Comparison of ENCODE assay signal across 8 cellular contexts in the genomic region with DNA sequence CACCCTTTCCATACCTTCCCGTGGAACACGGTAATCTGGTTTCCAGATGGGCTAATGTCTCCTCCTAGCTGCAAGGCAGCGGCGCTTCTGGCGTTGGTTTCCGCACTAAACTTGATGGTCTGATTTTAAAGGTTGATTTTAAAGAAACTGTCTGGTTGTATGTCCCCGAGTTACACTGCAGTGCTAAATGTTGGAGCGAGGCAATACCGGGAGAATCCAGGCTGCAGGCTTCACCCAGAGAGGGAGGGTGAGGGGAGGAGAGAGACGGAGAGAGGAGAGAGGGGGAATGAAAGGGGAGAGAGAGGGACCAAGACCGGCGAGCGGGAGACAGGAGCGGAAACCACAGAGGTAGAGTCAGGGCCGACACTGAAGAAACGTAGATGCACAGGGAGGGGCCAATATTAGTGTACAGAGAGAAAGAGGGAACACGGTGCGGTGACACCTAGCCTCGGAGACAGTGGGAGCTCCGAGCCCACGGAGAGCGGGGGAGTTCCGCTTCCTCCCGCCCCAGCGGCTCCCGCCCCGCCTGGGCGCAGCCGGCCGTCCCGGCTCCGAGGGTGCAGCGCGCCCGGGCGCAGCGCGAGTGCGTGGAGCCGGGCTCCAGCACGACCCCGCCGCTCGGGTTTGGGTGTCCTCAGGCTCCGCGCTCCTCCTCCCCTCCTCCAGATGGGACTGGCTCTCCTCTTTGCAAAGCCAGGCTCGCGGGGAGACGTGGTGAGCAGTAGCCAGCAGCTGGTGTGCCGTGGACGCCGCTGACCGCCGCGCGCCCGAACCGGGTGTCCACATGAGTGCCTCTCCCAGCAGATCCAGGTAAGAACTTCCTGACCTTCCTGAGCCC.
A peak's percentile ranks its signal among the peaks of the same experiment; 100 is the strongest.
DNase-seq lines count a peak whose midpoint lies in the region; ATAC-seq, FAIRE-seq and TF ChIP-seq lines count a peak whose summit lies in the region.

No MANE protein-coding gene starts in this region.

- ATAC-seq in GM21723 (IDR thresholded peaks at IDR 0.05; ENCODE audit: unreplicated experiment) = peak; percentile 62
- ATAC-seq in stimulated activated memory B cell treated with anti-CD40 and anti-IgM and Interleukin-4, amounts not matched to agents 10 μg/mL and 1 μg/mL and 100 μg/mL, for 72 hours = no peak

- peaks cover 53% of the 10 kb centered on the region for H3K27me3 Mint-ChIP-seq in stimulated activated memory B cell treated with anti-CD40 and anti-IgM and Interleukin-4, amounts not matched to agents 10 μg/mL and 1 μg/mL and 100 μg/mL, for 72 hours

- H3K27ac Mint-ChIP-seq in stimulated activated memory B cell treated with anti-CD40 and anti-IgM and Interleukin-4, amounts not matched to agents 10 μg/mL and 1 μg/mL and 100 μg/mL, for 72 hours = no peak overlapping the region

- in situ Hi-C loops in KBM-7 (cut with MboI; ENCODE audit: low pct_unique_long_range_greater_than_20kb, low sequenced_read_pairs) = no loop called here

- no peaks in the 10 kb centered on the region for H3K9me3 Mint-ChIP-seq in stimulated activated memory B cell treated with anti-CD40 and anti-IgM and Interleukin-4, amounts not matched to agents 10 μg/mL and 1 μg/mL and 100 μg/mL, for 72 hours

- no peaks in the 10 kb centered on the region for H3K36me3 Mint-ChIP-seq in stimulated activated memory B cell treated with anti-CD40 and anti-IgM and Interleukin-4, amounts not matched to agents 10 μg/mL and 1 μg/mL and 100 μg/mL, for 72 hours

- peaks cover 13% of the 10 kb centered on the region for H3K4me1 Mint-ChIP-seq in stimulated activated memory B cell treated with anti-CD40 and anti-IgM and Interleukin-4, amounts not matched to agents 10 μg/mL and 1 μg/mL and 100 μg/mL, for 72 hours

- no peak for FAIRE-seq in D721Med (lab: Jason Lieb, UNC)

- DNase-seq in D721Med (ENCODE audit: insufficient read length, low spot score) = no peak
- peak; percentile 82 for DNase-seq in NCI-H69 (lab: John Stamatoyannopoulos, UW)
- DNase-seq in astrocyte of the hippocampus (ENCODE audit: low read depth, low spot score) = peak; percentile 42
- DNase-seq in inferior parietal cortex (ENCODE audit: extremely low spot score) = peak; percentile 27
- no peak for DNase-seq in KBM-7
- no peak for DNase-seq in SHP77 (lab: John Stamatoyannopoulos, UW)

- H3K4me3 Mint-ChIP-seq in stimulated activated memory B cell treated with anti-CD40 and anti-IgM and Interleukin-4, amounts not matched to agents 10 μg/mL and 1 μg/mL and 100 μg/mL, for 72 hours = peak overlapping the region; percentile 73

- peak; percentile 40 for TF ChIP-seq CTCF in D721Med (IDR thresholded peaks at IDR 0.05; ENCODE audit: insufficient read depth, missing control alignments)

Comparison
In these comparisons a context has a peak if more than half of its experiments do, and no peak if none do; other contexts are left out.
1. DNase-seq: peak in NCI-H69 (single experiment), astrocyte of the hippocampus (single experiment) and inferior parietal cortex (single experiment); none in D721Med (single experiment), KBM-7 (single experiment) and SHP77 (0 of 2).